Comparison of ENCODE assay signal across 1 cellular context in genomic region chr2:196242131-196242620, GRCh38.
TF ChIP-seq lines count a peak whose summit lies in the region.

No MANE protein-coding gene starts in this region.

TF ChIP-seq in WTC11, 78 proteins besides CTCF, POLR2A, EP300 and RAD21 (continued from another document):
- TF ChIP-seq PRDM15 (CRISPR knock-in tag; IDR thresholded peaks at IDR 0.05) (no peak), ATF6 (CRISPR knock-in tag; IDR thresholded peaks at IDR 0.05) (no peak), ZMAT4 (CRISPR knock-in tag; IDR thresholded peaks at IDR 0.05) (no peak), TP53 (CRISPR knock-in tag; IDR thresholded peaks at IDR 0.05) (no peak), USF1 (CRISPR knock-in tag; IDR thresholded peaks at IDR 0.05) (no peak), ZNF512 (CRISPR knock-in tag; IDR thresholded peaks at IDR 0.05; ENCODE audit: borderline replicate concordance) (no peak), HMGA2 (CRISPR knock-in tag; IDR thresholded peaks at IDR 0.05) (no peak)
